ENCODE assay signal across 8 cellular contexts in genomic region chr3:149393355-149394165, GRCh38. TPM values are rescaled to one million over a fixed set of nuclear protein-coding genes. Genes with fewer than 3 reads are reported as not detected.
DNase-seq lines count a peak whose midpoint lies in the region; ATAC-seq and TF ChIP-seq lines count a peak whose summit lies in the region.

No MANE protein-coding gene starts in this region.

- H3K36me3 ChIP-seq in GM23248 (ENCODE audit: low read depth) (no peaks in the 10 kb centered on the region), Peyer's patch (no peaks in the 10 kb centered on the region), colonic mucosa (no peaks in the 10 kb centered on the region), left lung (no peaks in the 10 kb centered on the region), stomach (no peaks in the 10 kb centered on the region)

- no peaks in the 10 kb centered on the region for H3K9me2 ChIP-seq in GM23248 (ENCODE audit: insufficient read depth)

- no peaks in the 10 kb centered on the region for H3K9me3 ChIP-seq in GM23248 (ENCODE audit: low read depth)
- H3K9me3 ChIP-seq in Peyer's patch = no peaks in the 10 kb centered on the region
- no peaks in the 10 kb centered on the region for H3K9me3 ChIP-seq in colonic mucosa
- H3K9me3 ChIP-seq in left lung = no peaks in the 10 kb centered on the region
- no peaks in the 10 kb centered on the region for H3K9me3 ChIP-seq in stomach

- no peaks in the 10 kb centered on the region for H4K20me1 ChIP-seq in GM23248 (ENCODE audit: insufficient read depth)

- H3K27me3 ChIP-seq in GM23248 (replicated peaks; ENCODE audit: insufficient read depth) = no peaks in the 10 kb centered on the region
- no peaks in the 10 kb centered on the region for H3K27me3 ChIP-seq in Peyer's patch
- H3K27me3 ChIP-seq in colonic mucosa = no peaks in the 10 kb centered on the region
- H3K27me3 ChIP-seq in left lung = no peaks in the 10 kb centered on the region
- H3K27me3 ChIP-seq in stomach = no peaks in the 10 kb centered on the region

- TF ChIP-seq EP300 in stomach (IDR thresholded peaks at IDR 0.05) = no peak

- peaks cover 13% of the 10 kb centered on the region for H3F3A ChIP-seq in GM23248 (ENCODE audit: insufficient read depth)

- intact Hi-C loops in colonic mucosa (cut with DNase I) (loop anchor here (2.0 to 5.0 kb wide), 2 partner anchors 41 to 87 kb away; no protein-coding TSS in a partner anchor), left lung (cut with DNase I) (loop anchor here in 1 of 2 donors (5.0 kb wide), 1 partner anchor 89 kb away; no protein-coding TSS in a partner anchor), stomach (cut with DNase I; ENCODE audit: low total_unique reads) (no loop called here)

- TF ChIP-seq POLR2A in Peyer's patch (IDR thresholded peaks at IDR 0.05) (no peak), stomach (IDR thresholded peaks at IDR 0.05) (no peak)

- H3K4me3 ChIP-seq in GM23248 (no peak overlapping the region), Peyer's patch (no peak overlapping the region), colonic mucosa (no peak overlapping the region), left lung (no peak overlapping the region), stomach (no peak overlapping the region)

- H3K4me2 ChIP-seq in GM23248 (ENCODE audit: unreplicated experiment) = peak overlapping the region; percentile 37

- peak; percentile 93 for ATAC-seq in left lung
- no peak for ATAC-seq in GM21515 (IDR thresholded peaks at IDR 0.05; ENCODE audit: unreplicated experiment)

- no peaks in the 10 kb centered on the region for H3K79me2 ChIP-seq in GM23248 (ENCODE audit: insufficient read depth)

- in situ Hi-C loops in GM23248 (cut with MboI) = no loop called here

- H2AFZ ChIP-seq in GM23248 = 0 out of 2 replicates have a peak overlapping the region, but pooled peaks have one; percentile 9

- H3K9ac ChIP-seq in GM23248 = no peak overlapping the region; the same call in 1 of the 2 replicates
- H3K9ac ChIP-seq in colonic mucosa (ENCODE audit: low read depth in 2 of 2, low read length in 2 of 2) = no peak overlapping the region

- TF ChIP-seq CTCF in GM10266 (IDR thresholded peaks at IDR 0.05; ENCODE audit: control insufficient read depth, insufficient read depth, low read depth, missing control alignments) (peak; percentile 71), Peyer's patch (IDR thresholded peaks at IDR 0.05) (peak in 5 of 6 experiments; percentile 17 to 96 (median 91)), colonic mucosa (IDR thresholded peaks at IDR 0.05) (peak; percentile 75), left lung (IDR thresholded peaks at IDR 0.05) (peak; percentile 78 to 79), stomach (IDR thresholded peaks at IDR 0.05) (peak in 5 of 7 experiments; percentile 58 to 89 (median 75))

- H3K27ac ChIP-seq in GM23248 (peak overlapping the region; percentile 20), Peyer's patch (no peak overlapping the region), colonic mucosa (no peak overlapping the region), left lung (peak overlapping the region in 1 of 2 donors; percentile 24), stomach (peak overlapping the region in 1 of 5 donors; percentile 11)

- 17 to 22% methylated on average over 4 of the region's 4 CpGs for WGBS in GM23248 (ENCODE audit: low coverage in 1 of 2, low lambda C conversion rate in 2 of 2, missing lambda C conversion rate in 2 of 2), 2 experiments
- WGBS in stomach, 5 donors = 31 to 38% (median 35%) methylated on average over 4 of the region's 4 CpGs

- peak; percentile 62 for DNase-seq in GM10266 (ENCODE audit: extremely low spot score)
- DNase-seq in GM23248 = peak; percentile 89
- peak; percentile 83 for DNase-seq in LHCN-M2 (ENCODE audit: low read depth)
- DNase-seq in Peyer's patch = peak; percentile 20 to 85 (median 71)
- DNase-seq in colonic mucosa = peak; percentile 75
- peak; percentile 79 to 80 for DNase-seq in left lung
- peak; percentile 84 for DNase-seq in stomach

- peaks cover 35% of the 10 kb centered on the region for H3K4me1 ChIP-seq in GM23248 (ENCODE audit: insufficient read depth)
- no peaks in the 10 kb centered on the region for H3K4me1 ChIP-seq in Peyer's patch
- H3K4me1 ChIP-seq in colonic mucosa = no peaks in the 10 kb centered on the region
- peaks cover 6 to 30% of the 10 kb centered on the region in 2 donors for H3K4me1 ChIP-seq in left lung
- H3K4me1 ChIP-seq in stomach = peaks cover 15 to 45% (median 24%) of the 10 kb centered on the region in 4 donors

RNA-seq across cellular contexts. Expression of gene TM4SF1, which starts 16.1 kb away (rescaled TPM):
- total RNA-seq in GM23248 (2014; rRNA removed; shearing (Covaris generic)) = 7.2 and 10.5 TPM in 2 replicates
- polyA plus RNA-seq in GM23248 (2016; fragmentation: Nextera tagmentation; extraction: Ambion mirVana) (10.7 and 12.4 TPM in 2 replicates), stomach (100 to 1,000 TPM in 1 of 3 donors, 10 to 100 TPM in 2; 82.8 to 160 (median 97.2) TPM)
- total RNA-seq in LHCN-M2 (2014; rRNA removed) (405 and 503 TPM in 2 replicates), Peyer's patch (10 to 100 TPM; 15.2 to 55.3 (median 25.8) TPM), colonic mucosa (10 to 100 TPM; 30.8 to 48.7 TPM), left lung (100 to 1,000 TPM; 249 to 283 TPM), stomach (100 to 1,000 TPM in 2 of 5 donors, 10 to 100 TPM in 3; 29.8 to 468 (median 57.6) TPM)
- 180 TPM for polyA plus RNA-seq in LHCN-M2 (2012)
